Comparison of ENCODE assay signal across 1 cellular context in genomic region chr3:122572940-122573412, GRCh38.
TF ChIP-seq lines count a peak whose summit lies in the region.

No MANE protein-coding gene starts in this region.

TF ChIP-seq in HepG2, 621 proteins besides CTCF, POLR2A, EP300 and RAD21 (continued from another document and continues in another):
- no peak for TF ChIP-seq HNF1A (IDR thresholded peaks at IDR 0.05; ENCODE audit: low read depth)
- no peak for TF ChIP-seq HNF1A (CRISPR knock-in tag; IDR thresholded peaks at IDR 0.05; ENCODE audit: borderline replicate concordance)
- no peak for TF ChIP-seq RBM39 (IDR thresholded peaks at IDR 0.05; ENCODE audit: low read depth, low read length, poor library complexity, severe bottlenecking)
- TF ChIP-seq LCORL (IDR thresholded peaks at IDR 0.05): peak; percentile 55; the same call in 1 of the 2 replicates
- peak; percentile 80 for TF ChIP-seq LCORL (CRISPR knock-in tag; IDR thresholded peaks at IDR 0.05)
- TF ChIP-seq ZNF816 (CRISPR knock-in tag; IDR thresholded peaks at IDR 0.05; ENCODE audit: borderline replicate concordance): no peak
- no peak for TF ChIP-seq ZNF777 (CRISPR knock-in tag; IDR thresholded peaks at IDR 0.05)
- no peak for TF ChIP-seq ZBTB38 (CRISPR knock-in tag; IDR thresholded peaks at IDR 0.05)
- no peak for TF ChIP-seq TFAP4 (IDR thresholded peaks at IDR 0.05; ENCODE audit: borderline replicate concordance, low read depth)
- no peak for TF ChIP-seq ZNF556 (CRISPR knock-in tag; IDR thresholded peaks at IDR 0.05; ENCODE audit: borderline replicate concordance)
- no peak for TF ChIP-seq ZBTB2 (CRISPR knock-in tag; IDR thresholded peaks at IDR 0.05; ENCODE audit: low read depth)
- TF ChIP-seq WIZ (CRISPR knock-in tag; IDR thresholded peaks at IDR 0.05): no peak
- TF ChIP-seq ZNF503 (CRISPR knock-in tag; IDR thresholded peaks at IDR 0.05): 0 out of 2 replicates have a peak, but pooled peaks have one; percentile 45
- no peak for TF ChIP-seq MAFG (CRISPR knock-in tag; IDR thresholded peaks at IDR 0.05)
- TF ChIP-seq ZNF781 (CRISPR knock-in tag; IDR thresholded peaks at IDR 0.05; ENCODE audit: borderline replicate concordance, not compliant biosample characterization): no peak
- TF ChIP-seq THAP8 (CRISPR knock-in tag; IDR thresholded peaks at IDR 0.05; ENCODE audit: borderline replicate concordance): no peak
- peak; percentile 81; the same call in 1 of the 2 replicates for TF ChIP-seq TBX3 (IDR thresholded peaks at IDR 0.05; ENCODE audit: borderline replicate concordance)
- TF ChIP-seq KDM2A (CRISPR knock-in tag; IDR thresholded peaks at IDR 0.05; ENCODE audit: borderline replicate concordance, low read depth): 0 out of 2 replicates have a peak, but pooled peaks have one; percentile 25
- no peak for TF ChIP-seq HNRNPLL (IDR thresholded peaks at IDR 0.05; ENCODE audit: low read depth, low read length, poor library complexity, severe bottlenecking)
- TF ChIP-seq ZXDC (CRISPR knock-in tag; IDR thresholded peaks at IDR 0.05): no peak
- TF ChIP-seq LBX2 (CRISPR knock-in tag; IDR thresholded peaks at IDR 0.05; ENCODE audit: borderline replicate concordance): no peak
- TF ChIP-seq ZBTB7A (CRISPR knock-in tag; IDR thresholded peaks at IDR 0.05): no peak
- peak; percentile 73; the same call in 1 of the 2 replicates for TF ChIP-seq SOX5 (CRISPR knock-in tag; IDR thresholded peaks at IDR 0.05; ENCODE audit: borderline replicate concordance)
- TF ChIP-seq SPEN (CRISPR knock-in tag; IDR thresholded peaks at IDR 0.05; ENCODE audit: low read depth): 0 out of 2 replicates have a peak, but pooled peaks have one; percentile 28
- TF ChIP-seq PPARG (CRISPR knock-in tag; conservative IDR thresholded peaks at IDR 0.05): 0 out of 2 replicates have a peak, but pooled peaks have one; percentile 14
- no peak for TF ChIP-seq ZNF205 (CRISPR knock-in tag; IDR thresholded peaks at IDR 0.05)
- no peak for TF ChIP-seq ZNF329 (CRISPR knock-in tag; IDR thresholded peaks at IDR 0.05; ENCODE audit: low read depth)
- no peak for TF ChIP-seq ZNF800 (CRISPR knock-in tag; IDR thresholded peaks at IDR 0.05)
- no peak for TF ChIP-seq SNAI1 (CRISPR knock-in tag; IDR thresholded peaks at IDR 0.05; ENCODE audit: borderline replicate concordance)
- no peak for TF ChIP-seq GLMP (CRISPR knock-in tag; IDR thresholded peaks at IDR 0.05; ENCODE audit: borderline replicate concordance)
- TF ChIP-seq ZBTB49 (CRISPR knock-in tag; IDR thresholded peaks at IDR 0.05; ENCODE audit: borderline replicate concordance): no peak
- no peak for TF ChIP-seq ZNF547 (CRISPR knock-in tag; IDR thresholded peaks at IDR 0.05)
- TF ChIP-seq ARNTL (CRISPR knock-in tag; IDR thresholded peaks at IDR 0.05): no peak
- no peak for TF ChIP-seq ZNF20 (CRISPR knock-in tag; IDR thresholded peaks at IDR 0.05)
- TF ChIP-seq FOSL2 (CRISPR knock-in tag; IDR thresholded peaks at IDR 0.05): peak; percentile 95
